Comparison of ENCODE assay signal across 16 cellular contexts in genomic region chr13:109383683-109384082, GRCh38.
DNase-seq lines count a peak whose midpoint lies in the region; ATAC-seq and TF ChIP-seq lines count a peak whose summit lies in the region.
"Had no signal": no experiment of that assay in that cellular context is flagged by ENCODE, and none has a peak within 500 bp of the region (broad histone marks: within the 10 kb centered on the region; RNA-seq: fewer than 3 reads in every experiment).

No MANE protein-coding gene starts in this region.

- H3K79me2 ChIP-seq in PC-9 (ENCODE audit: low read depth) (no peaks in the 10 kb centered on the region), osteoblast (ENCODE audit: insufficient read depth, low read length) (no peaks in the 10 kb centered on the region)

- TF ChIP-seq CTCF in PC-9 (conservative IDR thresholded peaks at IDR 0.05): 0 out of 2 replicates have a peak, but pooled peaks have one; percentile 21
- TF ChIP-seq CTCF in epithelial cell of esophagus (IDR thresholded peaks at IDR 0.05; ENCODE audit: insufficient read depth, low read depth, low read length, missing control alignments): no peak
- TF ChIP-seq CTCF in osteoblast (IDR thresholded peaks at IDR 0.05; ENCODE audit: extremely low read depth, low read depth, low read length): no peak

- ATAC-seq in HG03460 (IDR thresholded peaks at IDR 0.05; ENCODE audit: unreplicated experiment) (no peak), GM21723 (IDR thresholded peaks at IDR 0.05; ENCODE audit: unreplicated experiment) (no peak)
- ATAC-seq: CD8-positive, alpha-beta T cell; naive thymus-derived CD4-positive, alpha-beta T cell; sciatic nerve; stimulated activated naive CD8-positive, alpha-beta T cell treated with anti-CD3 and anti-CD28 coated beads, Interleukin-15, amount 100 ng/mL, for 72 hours had no signal

- POLR2A ChIA-PET in PC-9 (lab: Charles Lee; ENCODE audit: unreplicated experiment): interaction anchor here (0.6 to 1.2 kb wide), 2 partner anchors 110 to 119 kb away, joined by 3 to 11 read pairs; no protein-coding TSS in a partner anchor

- H3K4me1 ChIP-seq in PC-9 (replicated peaks; ENCODE audit: insufficient read depth) (peaks cover 26% of the 10 kb centered on the region), osteoblast (ENCODE audit: insufficient read depth, low read length) (peaks cover 15% of the 10 kb centered on the region)

- intact Hi-C loops in PC-9 (cut with micrococcal nuclease; ENCODE audit: unreplicated experiment): loop anchor here (2.0 to 10.0 kb wide), 2 partner anchors 109 to 419 kb away; no protein-coding TSS in a partner anchor

- H3K27me3 ChIP-seq in PC-9 (ENCODE audit: insufficient read depth, low read depth): no peaks in the 10 kb centered on the region
- H3K27me3 ChIP-seq in osteoblast (ENCODE audit: insufficient read depth, low read length): no peaks in the 10 kb centered on the region

- BruUV-seq in PC-9 (replicated peaks; lab: Mats Ljungman, UMichigan): TSS peak; percentile 41

- peak overlapping the region; percentile 61 for H3K27ac ChIP-seq in PC-9
- H3K27ac ChIP-seq in osteoblast (ENCODE audit: low read depth, low read length): peak overlapping the region; percentile 74
- H3K27ac ChIP-seq: VCaP had no signal

- H4K20me1 ChIP-seq in PC-9 (ENCODE audit: insufficient read depth) (no peaks in the 10 kb centered on the region), osteoblast (ENCODE audit: insufficient read depth, low read length) (no peaks in the 10 kb centered on the region)

- H3K4me3 ChIP-seq in PC-9 (no peak overlapping the region), epithelial cell of esophagus (ENCODE audit: low read length) (no peak overlapping the region), osteoblast (ENCODE audit: insufficient read depth, low read length) (no peak overlapping the region)

- no peaks in the 10 kb centered on the region for H3K36me3 ChIP-seq in PC-9 (ENCODE audit: low read depth)
- no peaks in the 10 kb centered on the region for H3K36me3 ChIP-seq in osteoblast (ENCODE audit: insufficient read depth, low read length)

- H3K9me3 ChIP-seq in PC-9 (ENCODE audit: insufficient read depth, low read depth): no peaks in the 10 kb centered on the region
- H3K9me3 ChIP-seq in osteoblast (ENCODE audit: low read depth, low read length): no peaks in the 10 kb centered on the region

- DNase-seq in ELR (ENCODE audit: low read depth) (peak; percentile 88), PC-9 (peak; percentile 35 to 95), epithelial cell of esophagus (ENCODE audit: low read depth) (peak; percentile 77), osteoblast (ENCODE audit: insufficient read length, low spot score, missing footprints) (no peak), NCI-H82 (lab: John Stamatoyannopoulos, UW) (no peak), NCI-H2081 (lab: John Stamatoyannopoulos, UW) (no peak)
- DNase-seq: activated naive CD4-positive, alpha-beta T cell treated with anti-CD3 and anti-CD28 coated beads, Interleukin-2, amount 50 U/mL, for 16 hours; CD8-positive, alpha-beta T cell; naive thymus-derived CD4-positive, alpha-beta T cell; NCI-H526; SHP77; stimulated activated naive CD8-positive, alpha-beta T cell treated with anti-CD3 and anti-CD28 coated beads, Interleukin-15, amount 100 ng/mL, for 72 hours had no signal

- peak overlapping the region; percentile 22 for H3K4me2 ChIP-seq in PC-9
- no peak overlapping the region for H3K4me2 ChIP-seq in osteoblast (ENCODE audit: insufficient read depth, low read length)

- H3K9me2 ChIP-seq in PC-9 (ENCODE audit: insufficient read depth): no peaks in the 10 kb centered on the region

- no peak overlapping the region for H2AFZ ChIP-seq in PC-9
- H2AFZ ChIP-seq in osteoblast (ENCODE audit: low read length): no peak overlapping the region

- CTCF ChIA-PET in PC-9 (lab: Charles Lee): no interaction called here

- H3F3A ChIP-seq in PC-9 (ENCODE audit: insufficient read depth, low read depth): peaks cover 16% of the 10 kb centered on the region

Comparison
In these comparisons a context has a peak if more than half of its experiments do, and no peak if none do; other contexts are left out.
1. DNase-seq: peak in ELR (single experiment), PC-9 (2 of 2) and epithelial cell of esophagus (single experiment); none in osteoblast (single experiment), NCI-H82 (single experiment) and NCI-H2081 (0 of 2).